In genomic region chr2:150400849-150401248, GRCh38 we compare ENCODE assay signal across 1 cellular context.
TF ChIP-seq lines count a peak whose summit lies in the region.

No MANE protein-coding gene starts in this region.

TF ChIP-seq in K562, 482 proteins besides CTCF, POLR2A, EP300 and RAD21 (continued from another document):
- no peak for TF ChIP-seq RFX5 (IDR thresholded peaks at IDR 0.05; ENCODE audit: low read depth, low read length)
- no peak for TF ChIP-seq PURB (CRISPR knock-in tag; IDR thresholded peaks at IDR 0.05; ENCODE audit: low read depth)
- 0 out of 2 replicates have a peak, but pooled peaks have one; percentile 33 for TF ChIP-seq ZSCAN32 (CRISPR knock-in tag; IDR thresholded peaks at IDR 0.05)
